In genomic region chr7:130667593-130668257, GRCh38 we compare ENCODE assay signal across 8 cellular contexts. TPM values are rescaled to one million over a fixed set of nuclear protein-coding genes. Genes with fewer than 3 reads are reported as not detected.
DNase-seq lines count a peak whose midpoint lies in the region; ATAC-seq and TF ChIP-seq lines count a peak whose summit lies in the region.

No MANE protein-coding gene starts in this region.

- no peaks in the 10 kb centered on the region for H4K20me1 ChIP-seq in HCT116 (ENCODE audit: insufficient read depth)

- H3K27me3 Mint-ChIP-seq in Calu3 (ENCODE audit: unreplicated experiment), result peaks cover 4% of the 10 kb centered on the region
- peaks cover 0 to 5% of the 10 kb centered on the region in 2 donors for H3K27me3 Mint-ChIP-seq in T-cell

- no peak for TF ChIP-seq POLR2A in HCT116 (IDR thresholded peaks at IDR 0.05; ENCODE audit: borderline replicate concordance, extremely low read depth, insufficient read depth, insufficient read length)

- peak overlapping the region; percentile 68; the same call in 1 of the 2 replicates for H3K27ac ChIP-seq in HCT116 (ENCODE audit: low read depth, low read length)

- no peaks in the 10 kb centered on the region for H3K9me2 ChIP-seq in HCT116 (ENCODE audit: insufficient read depth)

- H3K36me3 Mint-ChIP-seq in Calu3 (ENCODE audit: insufficient read depth, unreplicated experiment), result peaks cover 18% of the 10 kb centered on the region
- peaks cover 7% of the 10 kb centered on the region for H3K36me3 Mint-ChIP-seq in T-cell

- no peaks in the 10 kb centered on the region for H3K79me2 ChIP-seq in HCT116 (ENCODE audit: insufficient read depth, low read length)

- peak overlapping the region; percentile 66 for H3K9ac ChIP-seq in HCT116 (ENCODE audit: low read length)

- H3K27me3 ChIP-seq in HCT116 (ENCODE audit: insufficient read depth, low read length), result no peaks in the 10 kb centered on the region

- H3K4me1 Mint-ChIP-seq in Calu3 (ENCODE audit: low read depth, unreplicated experiment), result peaks cover 9% of the 10 kb centered on the region
- H3K4me1 Mint-ChIP-seq in T-cell, result peaks cover 17 to 19% (median 19%) of the 10 kb centered on the region in 3 donors

- no peaks in the 10 kb centered on the region for H3K9me3 ChIP-seq in HCT116 (ENCODE audit: control insufficient read depth in 1 of 2, insufficient read depth in 1 of 2, low read depth in 1 of 2, low read length in 2 of 2)

- no peak for ATAC-seq in HCT116
- ATAC-seq in T-cell (replicated peaks in 1 of 4), result peak; percentile 2 to 17 (median 7)
- no peak for ATAC-seq in HG03460 (IDR thresholded peaks at IDR 0.05; ENCODE audit: unreplicated experiment)

- TF ChIP-seq CTCF in Calu3 (IDR thresholded peaks at IDR 0.05; ENCODE audit: unreplicated experiment) (no peak), HCT116 (IDR thresholded peaks at IDR 0.05 in 2 of 3, conservative IDR thresholded peaks at IDR 0.05 in 1 of 3; ENCODE audit: borderline replicate concordance in 1 of 3, insufficient read depth in 1 of 3, low read depth in 2 of 3, low read length in 2 of 3) (no peak), fibroblast of pulmonary artery (IDR thresholded peaks at IDR 0.05; ENCODE audit: low read length, missing control alignments) (no peak)

- no peaks in the 10 kb centered on the region for H3K9me3 Mint-ChIP-seq in Calu3 (ENCODE audit: low read depth, unreplicated experiment)
- no peaks in the 10 kb centered on the region for H3K9me3 Mint-ChIP-seq in T-cell

- no peak overlapping the region for H2AFZ ChIP-seq in HCT116 (ENCODE audit: low read depth, low read length, poor library complexity, severe bottlenecking)

- H3K4me3 Mint-ChIP-seq in Calu3 (ENCODE audit: low read depth, unreplicated experiment) (peak overlapping the region; percentile 84), T-cell (peak overlapping the region; percentile 85 to 87 (median 86))

- H3K4me3 ChIP-seq in HCT116 (replicated peaks in 1 of 2; ENCODE audit: low read depth in 1 of 2, low read length in 2 of 2) (peak overlapping the region; percentile 73 to 75), fibroblast of pulmonary artery (replicated peaks; ENCODE audit: low read depth, low read length) (peak overlapping the region; percentile 75)

- POLR2A ChIA-PET in HCT116 (lab: Charles Lee), result no interaction called here
- POLR2A ChIA-PET in T-cell (lab: Charles Lee), result no interaction called here

- H3K27ac Mint-ChIP-seq in Calu3 (ENCODE audit: unreplicated experiment) (no peak overlapping the region), T-cell (peak overlapping the region; percentile 28 to 74)

- no peak for TF ChIP-seq RAD21 in HCT116 (IDR thresholded peaks at IDR 0.05; ENCODE audit: low read depth)

- BruUV-seq in Calu3 (replicated peaks; lab: Mats Ljungman, UMichigan), result no TSS peak
- no TSS peak for BruUV-seq in HCT116 (replicated peaks; lab: Mats Ljungman, UMichigan)

- RAD21 ChIA-PET in HCT116 (lab: Charles Lee; ENCODE audit: low non-redundant PET in 1 of 2, low total read pairs in 2 of 2, uncharacterized antibody in 2 of 2, unreplicated experiment in 2 of 2), result interaction anchor here in 1 of 2 experiments (0.6 kb wide), 1 partner anchor 12 kb away, joined by 3 read pairs; no protein-coding TSS in a partner anchor

- peak overlapping the region; percentile 85 for H3K4me2 ChIP-seq in HCT116 (ENCODE audit: low read length)

- CTCF ChIA-PET in Calu3 (lab: Charles Lee) (no interaction called here), HCT116 (lab: Charles Lee) (no interaction called here), T-cell (lab: Charles Lee) (no interaction called here)

- H3K4me1 ChIP-seq in HCT116 (ENCODE audit: control insufficient read depth in 1 of 2, insufficient read depth in 2 of 2, low read length in 2 of 2), result peaks cover 2 to 18% of the 10 kb centered on the region in 2 experiments; a peak in 1 of 4 replicates

- no peak for DNase-seq in Calu3
- no peak for DNase-seq in HCT116 (ENCODE audit: low read depth, low spot score)
- DNase-seq in T-cell, result peak in 2 of 34 experiments; percentile 0 to 2
- DNase-seq in fibroblast of pulmonary artery (ENCODE audit: low read depth), result no peak
- peak; percentile 26 for DNase-seq in pons (ENCODE audit: low spot score)
- DNase-seq in OCI-M1 (lab: John Stamatoyannopoulos, UW), result no peak
- DNase-seq in COLO829 (ENCODE audit: low spot score), result no peak

- intact Hi-C loops in Calu3 (cut with micrococcal nuclease; ENCODE audit: unreplicated experiment) (loop anchor here (5.0 kb wide), 1 partner anchor 615 kb away; the partner anchor contains the start of gene ZC3HC1), HCT116 (cut with micrococcal nuclease) (no loop called here)

- H3K36me3 ChIP-seq in HCT116 (ENCODE audit: control insufficient read depth in 1 of 2, insufficient read depth in 2 of 2, low read length in 2 of 2), result peaks cover 0 to 4% of the 10 kb centered on the region in 2 experiments; a peak in 1 of 4 replicates

TF ChIP-seq in HCT116, 20 proteins besides CTCF, POLR2A, EP300 and RAD21:
- TF ChIP-seq CBX3 (IDR thresholded peaks at IDR 0.05; ENCODE audit: low read depth), result no peak

RNA-seq across cellular contexts. Expression of gene COPG2, which starts 0.8 kb away (rescaled TPM):
- total RNA-seq in Calu3 (2022) (18.2 and 19.8 TPM in 2 replicates), HCT116 (2021; ENCODE audit: unreplicated experiment) (31.0 TPM), T-cell (10 to 100 TPM in 1 of 5 donors, 1 to 10 TPM in 4; 7.7 to 10.4 (median 8.5) TPM)
- 26.5 and 27.8 TPM in 2 replicates for polyA plus RNA-seq in HCT116 (2012)

RNA-seq across cellular contexts. Expression of gene TSGA13, which starts 18.6 kb away (rescaled TPM):
- total RNA-seq in Calu3 (2022) (not detected in 2 replicates), HCT116 (2021; ENCODE audit: unreplicated experiment) (not detected), T-cell (not detected)
- polyA plus RNA-seq in HCT116 (2012), result not detected in 2 replicates

Comparison
In these comparisons a context has a peak if more than half of its experiments do, and no peak if none do; other contexts are left out.
1. ATAC-seq: peak in T-cell (4 of 4); none in HCT116 (single experiment) and HG03460 (single experiment).